Comparison of ENCODE assay signal across 29 cellular contexts in the genomic region with DNA sequence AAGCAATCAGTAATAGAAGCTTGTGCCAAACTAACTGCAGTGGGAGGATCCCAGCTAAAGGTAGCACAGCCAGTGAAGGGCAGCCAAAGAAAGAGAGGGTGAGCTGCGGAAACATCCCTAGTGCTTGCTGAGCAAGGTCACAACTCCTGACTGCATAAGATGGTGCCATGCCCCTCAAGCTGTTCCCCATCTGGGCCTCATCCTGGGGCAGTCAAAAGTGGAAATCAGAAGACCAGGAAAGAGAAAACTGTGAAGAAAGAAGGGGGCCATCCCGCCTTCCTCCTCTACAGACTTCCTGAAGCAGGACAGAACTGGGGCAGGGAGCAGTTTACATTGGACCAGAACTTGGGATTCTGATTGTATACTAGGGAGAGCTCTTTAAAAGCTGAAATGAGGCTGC.
"Had no signal": no experiment of that assay in that cellular context is flagged by ENCODE, and none has a peak within 500 bp of the region (broad histone marks: within the 10 kb centered on the region; RNA-seq: fewer than 3 reads in every experiment).

No MANE protein-coding gene starts in this region.

- H3K4me3 Mint-ChIP-seq: naive thymus-derived CD4-positive, alpha-beta T cell; natural killer cell; nephron; neural crest cell; stimulated activated effector memory CD8-positive, alpha-beta T cell treated with anti-CD3 and anti-CD28 coated beads, Interleukin-12 subunit alpha, Interleukin-12 subunit beta, amount 100 ng/mL, for 72 hours; stimulated activated naive B cell treated with anti-CD40 and anti-IgM and Interleukin-4, amounts not matched to agents 10 μg/mL and 1 μg/mL and 100 μg/mL, for 72 hours; stimulated activated naive CD8-positive, alpha-beta T cell treated with anti-CD3 and anti-CD28 coated beads, Interleukin-15, Interleukin-2, amounts not matched to agents 100 ng/mL and 50 ng/mL, for 24 hours; type B pancreatic cell had no signal

- DNase-seq: naive thymus-derived CD4-positive, alpha-beta T cell; natural killer cell; occipital lobe; ovary; posterior cingulate gyrus; psoas muscle; right cardiac atrium; right lobe of liver; sigmoid colon; small intestine; stimulated activated CD4-positive, alpha-beta T cell treated with anti-CD3 and anti-CD28 coated beads, Interleukin-15, amount 100 ng/mL, for 24 hours; stimulated activated CD4-positive, alpha-beta T cell treated with anti-CD3 and anti-CD28 coated beads, Interleukin-2, amount 100 ng/mL, for 24 hours; stimulated activated CD4-positive, alpha-beta T cell treated with anti-CD3 and anti-CD28 coated beads, Interleukin-2, amount 100 ng/mL, for 48 hours; stimulated activated CD4-positive, alpha-beta T cell treated with anti-CD3 and anti-CD28 coated beads, Interleukin-4, amount 100 ng/mL, for 24 hours; stimulated activated naive B cell treated with anti-CD40 and anti-IgM and Interleukin-4, amounts not matched to agents 10 μg/mL and 1 μg/mL and 100 μg/mL, for 72 hours; stimulated activated naive CD4-positive, alpha-beta T cell treated with Interleukin-2 at 50 U/mL for 16 hours; stomach; thyroid gland; transverse colon; upper lobe of right lung; uterus had no signal

- H3K27ac ChIP-seq: ovary, parathyroid adenoma, psoas muscle, right lobe of liver, sigmoid colon, stomach, thoracic aorta, thyroid gland, transverse colon, upper lobe of right lung, uterus had no signal

- H3K4me3 ChIP-seq: ovary, psoas muscle, right lobe of liver, sigmoid colon, stomach, thoracic aorta, thyroid gland, transverse colon, upper lobe of right lung, uterus had no signal

- H3K27me3 ChIP-seq: ovary, right lobe of liver, sigmoid colon, stomach, thyroid gland, transverse colon, upper lobe of right lung, uterus had no signal

- H3K36me3 ChIP-seq: ovary, right lobe of liver, sigmoid colon, stomach, thoracic aorta, thyroid gland, transverse colon, upper lobe of right lung, uterus had no signal

- H3K4me1 ChIP-seq: parathyroid adenoma, psoas muscle, right lobe of liver, sigmoid colon, stomach, thyroid gland, transverse colon, upper lobe of right lung, uterus had no signal

- H3K9me3 Mint-ChIP-seq: natural killer cell; nephron; neural crest cell; stimulated activated effector memory CD8-positive, alpha-beta T cell treated with anti-CD3 and anti-CD28 coated beads, Interleukin-12 subunit alpha, Interleukin-12 subunit beta, amount 100 ng/mL, for 72 hours; stimulated activated naive B cell treated with anti-CD40 and anti-IgM and Interleukin-4, amounts not matched to agents 10 μg/mL and 1 μg/mL and 100 μg/mL, for 72 hours; stimulated activated naive CD8-positive, alpha-beta T cell treated with anti-CD3 and anti-CD28 coated beads, Interleukin-15, Interleukin-2, amounts not matched to agents 100 ng/mL and 50 ng/mL, for 24 hours; type B pancreatic cell had no signal

- H3K4me1 Mint-ChIP-seq: naive thymus-derived CD4-positive, alpha-beta T cell; natural killer cell; neural crest cell; stimulated activated effector memory CD8-positive, alpha-beta T cell treated with anti-CD3 and anti-CD28 coated beads, Interleukin-12 subunit alpha, Interleukin-12 subunit beta, amount 100 ng/mL, for 72 hours; stimulated activated naive B cell treated with anti-CD40 and anti-IgM and Interleukin-4, amounts not matched to agents 10 μg/mL and 1 μg/mL and 100 μg/mL, for 72 hours had no signal

- H3K36me3 Mint-ChIP-seq: naive thymus-derived CD4-positive, alpha-beta T cell; natural killer cell; stimulated activated effector memory CD8-positive, alpha-beta T cell treated with anti-CD3 and anti-CD28 coated beads, Interleukin-12 subunit alpha, Interleukin-12 subunit beta, amount 100 ng/mL, for 72 hours; stimulated activated naive B cell treated with anti-CD40 and anti-IgM and Interleukin-4, amounts not matched to agents 10 μg/mL and 1 μg/mL and 100 μg/mL, for 72 hours; type B pancreatic cell had no signal

- H3K27me3 Mint-ChIP-seq: naive thymus-derived CD4-positive, alpha-beta T cell; progenitor cell of endocrine pancreas; stimulated activated naive B cell treated with anti-CD40 and anti-IgM and Interleukin-4, amounts not matched to agents 10 μg/mL and 1 μg/mL and 100 μg/mL, for 72 hours; stimulated activated naive CD8-positive, alpha-beta T cell treated with anti-CD3 and anti-CD28 coated beads, Interleukin-15, Interleukin-2, amounts not matched to agents 100 ng/mL and 50 ng/mL, for 24 hours; type B pancreatic cell had no signal

- H3K27ac Mint-ChIP-seq: naive thymus-derived CD4-positive, alpha-beta T cell; natural killer cell; nephron; progenitor cell of endocrine pancreas; stimulated activated effector memory CD8-positive, alpha-beta T cell treated with anti-CD3 and anti-CD28 coated beads, Interleukin-12 subunit alpha, Interleukin-12 subunit beta, amount 100 ng/mL, for 72 hours; stimulated activated naive B cell treated with anti-CD40 and anti-IgM and Interleukin-4, amounts not matched to agents 10 μg/mL and 1 μg/mL and 100 μg/mL, for 72 hours; stimulated activated naive CD8-positive, alpha-beta T cell treated with anti-CD3 and anti-CD28 coated beads, Interleukin-15, Interleukin-2, amounts not matched to agents 100 ng/mL and 50 ng/mL, for 24 hours; type B pancreatic cell had no signal

- H3K9me3 ChIP-seq: ovary, psoas muscle, right lobe of liver, sigmoid colon, stomach, thoracic aorta, thyroid gland, transverse colon, upper lobe of right lung, uterus had no signal

- FAIRE-seq: small intestine had no signal
